1 cellular context compared by ENCODE assay signal in the genomic region with DNA sequence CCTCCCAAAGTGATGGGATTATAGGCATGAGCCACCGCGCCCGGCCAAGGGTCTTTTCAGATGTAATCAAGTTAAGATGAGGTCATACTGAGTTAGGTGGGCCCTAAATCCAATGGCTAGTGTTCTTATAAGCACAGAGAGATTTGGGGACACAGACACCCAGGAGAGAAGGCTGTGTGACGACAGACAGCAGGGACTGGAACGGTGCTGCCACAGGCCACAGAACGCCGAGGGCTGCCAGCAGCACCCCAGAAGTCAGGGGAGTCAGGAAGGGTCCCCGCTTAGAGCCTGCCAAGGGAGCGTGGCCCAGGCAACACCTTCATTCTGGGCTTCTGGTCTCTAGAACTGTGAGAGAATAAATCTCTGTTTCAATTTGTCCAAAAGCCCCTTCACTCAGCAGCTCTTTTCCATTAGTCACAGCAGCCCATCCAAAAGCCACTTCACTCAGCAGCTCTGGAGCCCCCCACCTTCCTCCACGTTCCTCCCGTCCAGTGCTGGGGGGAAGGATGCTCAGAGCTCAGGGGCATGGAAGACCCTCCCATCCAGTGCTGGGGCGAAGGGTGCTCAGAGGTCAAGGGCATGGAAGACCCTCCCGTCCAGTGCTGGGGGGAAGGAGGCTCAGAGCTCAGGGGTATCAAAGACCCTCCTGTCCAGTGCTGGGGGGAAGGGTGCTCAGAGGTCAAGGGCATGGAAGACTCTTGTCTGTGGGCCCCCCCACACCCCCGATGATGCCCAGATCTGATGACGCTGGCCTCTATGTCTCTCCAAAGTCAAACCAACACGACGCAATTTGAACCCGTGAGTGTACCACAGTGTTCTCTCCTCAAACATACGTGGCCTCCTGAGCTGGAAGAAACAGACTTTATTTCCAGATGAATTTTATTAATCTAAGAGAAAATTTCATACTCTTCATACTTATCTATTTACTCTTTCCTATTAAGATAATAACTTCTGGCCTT.
TF ChIP-seq lines count a peak whose summit lies in the region.

No MANE protein-coding gene starts in this region.

TF ChIP-seq in HEK293, 187 proteins besides CTCF, POLR2A, EP300 and RAD21:
- TF ChIP-seq, protein P1, sequence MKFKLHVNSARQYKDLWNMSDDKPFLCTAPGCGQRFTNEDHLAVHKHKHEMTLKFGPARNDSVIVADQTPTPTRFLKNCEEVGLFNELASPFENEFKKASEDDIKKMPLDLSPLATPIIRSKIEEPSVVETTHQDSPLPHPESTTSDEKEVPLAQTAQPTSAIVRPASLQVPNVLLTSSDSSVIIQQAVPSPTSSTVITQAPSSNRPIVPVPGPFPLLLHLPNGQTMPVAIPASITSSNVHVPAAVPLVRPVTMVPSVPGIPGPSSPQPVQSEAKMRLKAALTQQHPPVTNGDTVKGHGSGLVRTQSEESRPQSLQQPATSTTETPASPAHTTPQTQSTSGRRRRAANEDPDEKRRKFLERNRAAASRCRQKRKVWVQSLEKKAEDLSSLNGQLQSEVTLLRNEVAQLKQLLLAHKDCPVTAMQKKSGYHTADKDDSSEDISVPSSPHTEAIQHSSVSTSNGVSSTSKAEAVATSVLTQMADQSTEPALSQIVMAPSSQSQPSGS (tag by site-specific recombination; IDR thresholded peaks at IDR 0.05; ENCODE audit: low read depth), result 0 out of 2 replicates have a peak, but pooled peaks have one; percentile 25
- TF ChIP-seq ZNF121 (tag by site-specific recombination; IDR thresholded peaks at IDR 0.05), result no peak
